In the genomic region with DNA sequence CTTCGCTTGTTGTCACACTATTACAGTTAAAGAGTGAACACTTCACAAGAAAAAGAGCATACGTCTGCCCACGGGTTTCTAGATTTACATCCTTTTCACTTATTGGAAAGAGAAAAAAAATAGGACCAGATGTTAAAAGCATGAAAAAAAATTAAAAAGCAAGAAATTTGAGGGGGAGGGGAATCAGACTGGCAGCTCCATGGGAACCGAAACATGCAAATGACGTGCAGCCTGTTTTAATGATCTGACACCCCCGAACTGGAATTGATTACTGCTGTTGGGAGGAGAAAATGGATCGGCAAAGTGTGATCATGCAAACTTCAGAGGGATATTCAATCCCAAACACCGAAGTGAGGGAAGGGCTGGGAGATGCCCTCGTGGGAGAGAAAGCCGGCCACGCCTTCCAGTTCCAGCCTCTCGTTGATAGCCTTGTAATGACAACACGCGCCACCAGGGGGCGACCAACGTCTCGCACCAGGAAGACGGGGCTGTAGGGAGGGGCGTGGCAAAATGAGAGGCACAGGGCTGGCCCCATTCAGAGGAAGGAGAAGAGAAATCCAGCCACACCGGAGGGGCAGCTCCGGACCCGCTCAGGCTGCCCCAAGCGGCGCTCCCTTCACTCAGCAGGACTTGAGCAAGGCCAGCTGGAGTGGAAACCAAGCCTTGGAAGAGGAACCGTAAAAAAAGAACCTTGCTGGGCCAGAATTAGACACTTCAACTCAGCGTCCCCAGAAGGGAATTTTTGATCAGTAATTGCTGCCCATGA, we compare ENCODE assay signal across 8 cellular contexts.
A peak's percentile ranks its signal among the peaks of the same experiment; 100 is the strongest.
DNase-seq lines count a peak whose midpoint lies in the region; ATAC-seq and TF ChIP-seq lines count a peak whose summit lies in the region.

No MANE protein-coding gene starts in this region.

- in situ Hi-C loops in T47D (cut with HindIII; ENCODE audit: low pct_unique_long_range_greater_than_20kb, low sequenced_read_pairs), result no loop called here

- TF ChIP-seq CTCF in VCaP (conservative IDR thresholded peaks at IDR 0.05), result peak; percentile 94

- DNase-seq in AG08396 (ENCODE audit: low spot score) (peak; percentile 91), NCI-H2171 treated with DMSO at 0.1 percent for 48 hours (lab: John Stamatoyannopoulos, UW) (peak; percentile 98), T47D (ENCODE audit: low read depth in 1 of 2, low spot score in 1 of 2) (peak; percentile 93 to 96), iPS-NIHi7 (ENCODE audit: extremely low spot score) (peak; percentile 99)
- DNase-seq in stimulated activated CD4-positive, alpha-beta T cell treated with anti-CD3 and anti-CD28 coated beads, Interleukin-12 subunit alpha, Interleukin-12 subunit beta, amount 100 ng/mL, for 24 hours (ENCODE audit: low read depth in 2 of 2), result peak; percentile 82 to 96

- H3K27ac ChIP-seq in VCaP, result peak overlapping the region; percentile 54

- ATAC-seq in GM18870 (IDR thresholded peaks at IDR 0.05; ENCODE audit: unreplicated experiment), result peak; percentile 94
- ATAC-seq in HG03103 (IDR thresholded peaks at IDR 0.05; ENCODE audit: low read depth, unreplicated experiment), result peak; percentile 96

Comparison
In these comparisons a context has a peak if more than half of its experiments do, and no peak if none do; other contexts are left out.
1. Peak in every context shown above with its lines: DNase-seq, ATAC-seq and H3K27ac ChIP-seq.